12 cellular contexts compared by ENCODE assay signal in genomic region chr2:1366546-1367134, GRCh38. TPM values are rescaled to one million over a fixed set of nuclear protein-coding genes. Genes with fewer than 3 reads are reported as not detected.
DNase-seq lines count a peak whose midpoint lies in the region; ATAC-seq and TF ChIP-seq lines count a peak whose summit lies in the region.
"Had no signal": no experiment of that assay in that cellular context is flagged by ENCODE, and none has a peak within 500 bp of the region (broad histone marks: within the 10 kb centered on the region; RNA-seq: fewer than 3 reads in every experiment).

No MANE protein-coding gene starts in this region.

- peaks cover 18% of the 10 kb centered on the region for H3K4me1 Mint-ChIP-seq in nephron progenitor cell
- H3K4me1 Mint-ChIP-seq: memory B cell had no signal

- H3K9me3 Mint-ChIP-seq in nephron progenitor cell, result peaks cover 10% of the 10 kb centered on the region
- H3K9me3 Mint-ChIP-seq: memory B cell had no signal

- H3K27me3 Mint-ChIP-seq in nephron progenitor cell (ENCODE audit: low read depth, poor library complexity), result peaks cover 6% of the 10 kb centered on the region

- H3K14ac ChIP-seq in trophoblast cell (ENCODE audit: low read length), result no peak overlapping the region

- H2AK5ac ChIP-seq in trophoblast cell (ENCODE audit: low read length), result no peak overlapping the region

- H3K79me1 ChIP-seq in trophoblast cell (ENCODE audit: low read length), result no peaks in the 10 kb centered on the region

- intact Hi-C loops in breast epithelium (cut with DNase I; ENCODE audit: low total_unique reads), result no loop called here

- no peak overlapping the region for H3K23ac ChIP-seq in trophoblast cell (ENCODE audit: low read length)

- no peak overlapping the region for H3K4me2 ChIP-seq in trophoblast cell (ENCODE audit: low read length)

- H3K9me3 ChIP-seq in breast epithelium (no peaks in the 10 kb centered on the region), trophoblast cell (ENCODE audit: insufficient read depth, low read depth, low read length) (peaks cover 1% of the 10 kb centered on the region), WERI-Rb-1 (ENCODE audit: severe bottlenecking) (no peaks in the 10 kb centered on the region)
- H3K9me3 ChIP-seq: uterus had no signal

- H3K9ac ChIP-seq in trophoblast cell (ENCODE audit: low read length), result no peak overlapping the region

- H3K36me3 Mint-ChIP-seq in nephron progenitor cell (ENCODE audit: low read depth), result no peaks in the 10 kb centered on the region
- H3K36me3 Mint-ChIP-seq: memory B cell had no signal

- H3K4me3 ChIP-seq in breast epithelium, result peak overlapping the region in 2 of 3 donors; percentile 23 to 24
- peak overlapping the region; percentile 50 for H3K4me3 ChIP-seq in trophoblast cell (ENCODE audit: low read depth, low read length)
- no peak overlapping the region for H3K4me3 ChIP-seq in WERI-Rb-1 (ENCODE audit: low read depth, low read length)
- H3K4me3 ChIP-seq: uterus had no signal

- no peak overlapping the region for H3K4me3 Mint-ChIP-seq in nephron progenitor cell
- H3K4me3 Mint-ChIP-seq: memory B cell had no signal

- no peak overlapping the region for H4K91ac ChIP-seq in trophoblast cell (ENCODE audit: low read depth, low read length)

- H2BK120ac ChIP-seq in trophoblast cell (ENCODE audit: insufficient read depth, low read length, poor library complexity), result no peak overlapping the region

- no peak for TF ChIP-seq CTCF in breast epithelium (IDR thresholded peaks at IDR 0.05)
- TF ChIP-seq CTCF in nephron progenitor cell (IDR thresholded peaks at IDR 0.05), result no peak
- TF ChIP-seq CTCF in WERI-Rb-1 (IDR thresholded peaks at IDR 0.05; ENCODE audit: low read depth, low read length), result no peak

- no peak overlapping the region for H2BK12ac ChIP-seq in trophoblast cell (ENCODE audit: low read length)

- H2AFZ ChIP-seq in trophoblast cell (ENCODE audit: insufficient read depth, low read length, poor library complexity), result no peak overlapping the region

- H2BK5ac ChIP-seq in trophoblast cell (ENCODE audit: low read depth, low read length, poor library complexity), result no peak overlapping the region

- H3K27ac Mint-ChIP-seq in nephron progenitor cell, result no peak overlapping the region
- H3K27ac Mint-ChIP-seq: memory B cell had no signal

- no peak overlapping the region for H4K12ac ChIP-seq in trophoblast cell (ENCODE audit: low read depth, low read length)

- H4K8ac ChIP-seq in trophoblast cell (ENCODE audit: low read depth, low read length), result no peak overlapping the region

- ATAC-seq in HG03196 (IDR thresholded peaks at IDR 0.05; ENCODE audit: unreplicated experiment) (no peak), GM21576 (IDR thresholded peaks at IDR 0.05; ENCODE audit: unreplicated experiment) (no peak)

- peak overlapping the region in 1 of 2 donors; percentile 10 for H3K27ac ChIP-seq in breast epithelium
- H3K27ac ChIP-seq in trophoblast cell (ENCODE audit: low read depth, low read length), result no peak overlapping the region
- H3K27ac ChIP-seq in WERI-Rb-1, result no peak overlapping the region
- H3K27ac ChIP-seq: uterus had no signal

- H3K79me2 ChIP-seq in trophoblast cell (ENCODE audit: control insufficient read depth, insufficient read depth, low read length, poor library complexity), result no peaks in the 10 kb centered on the region

- H3K4ac ChIP-seq in trophoblast cell (ENCODE audit: low read depth, low read length), result no peak overlapping the region

- H3K4me1 ChIP-seq in breast epithelium, result no peaks in the 10 kb centered on the region
- no peaks in the 10 kb centered on the region for H3K4me1 ChIP-seq in trophoblast cell (ENCODE audit: control insufficient read depth in 1 of 2, insufficient read depth in 2 of 2, low read length in 2 of 2)
- H3K4me1 ChIP-seq: uterus had no signal

- H3K36me3 ChIP-seq in breast epithelium, result no peaks in the 10 kb centered on the region
- no peaks in the 10 kb centered on the region for H3K36me3 ChIP-seq in trophoblast cell (ENCODE audit: control insufficient read depth in 1 of 2, insufficient read depth in 2 of 2, low read length in 2 of 2)
- no peaks in the 10 kb centered on the region for H3K36me3 ChIP-seq in WERI-Rb-1
- H3K36me3 ChIP-seq: uterus had no signal

- TF ChIP-seq POLR2A in breast epithelium (IDR thresholded peaks at IDR 0.05), result no peak

- H3K18ac ChIP-seq in trophoblast cell (ENCODE audit: low read length), result no peak overlapping the region

- H3K27me3 ChIP-seq in breast epithelium (no peaks in the 10 kb centered on the region), trophoblast cell (ENCODE audit: insufficient read depth, low read length) (no peaks in the 10 kb centered on the region), WERI-Rb-1 (ENCODE audit: insufficient read depth, low read depth, severe bottlenecking) (no peaks in the 10 kb centered on the region)
- H3K27me3 ChIP-seq: uterus had no signal

- DNase-seq in DMS153 treated with DMSO at 0.1 percent for 48 hours (lab: John Stamatoyannopoulos, UW; ENCODE audit: unreplicated experiment), result peak; percentile 84
- DNase-seq in NCI-H2029 (lab: John Stamatoyannopoulos, UW), result peak; percentile 63
- DNase-seq in breast epithelium (ENCODE audit: low spot score in 2 of 2), result peak in 1 of 2 donors; percentile 32
- DNase-seq in trophoblast cell, result no peak
- no peak for DNase-seq in nephron progenitor cell
- DNase-seq in WERI-Rb-1, result no peak
- DNase-seq: uterus had no signal

- no CpG with 5 or more reads among the region's 20 CpGs for whole genome bisulfite sequencing in trophoblast cell (ENCODE audit: extremely low coverage, insufficient coverage, insufficient read length)

RNA-seq across cellular contexts. Expression of gene TPO, which starts 46.6 kb away (rescaled TPM):
- total RNA-seq in breast epithelium, result 10 to 100 TPM in 2 of 3 donors, 1 to 10 TPM in 1; 5.1 to 21.0 (median 15.1) TPM
- not detected in 2 replicates for polyA plus RNA-seq in trophoblast cell (2013)
- total RNA-seq: fibroblast of lung, M059J had no signal
- polyA plus RNA-seq: fibroblast of lung had no signal

Comparison
In these comparisons a context has a peak if more than half of its experiments do, and no peak if none do; other contexts are left out.
1. DNase-seq: peak in DMS153 treated with DMSO at 0.1 percent for 48 hours (single experiment) and NCI-H2029 (single experiment); none in trophoblast cell (0 of 2), nephron progenitor cell (single experiment) and WERI-Rb-1 (single experiment).